1 cellular context compared by ENCODE assay signal in genomic region chr12:6475233-6475975, GRCh38. TPM values are rescaled to one million over a fixed set of nuclear protein-coding genes. Genes with fewer than 3 reads are reported as not detected.
"Had no signal": no experiment of that assay in that cellular context is flagged by ENCODE, and none has a peak within 500 bp of the region (broad histone marks: within the 10 kb centered on the region; RNA-seq: fewer than 3 reads in every experiment).

No MANE protein-coding gene starts in this region.

RNA-seq across cellular contexts. Expression of gene TAPBPL, which starts 23.6 kb away (rescaled TPM):
- total RNA-seq: G401 had no signal

RNA-seq across cellular contexts. Expression of gene CD27, which starts 30.6 kb away (rescaled TPM):
- total RNA-seq: G401 had no signal
